ENCODE assay signal across 20 cellular contexts in genomic region chr6:397604-398003, GRCh38. TPM values are rescaled to one million over a fixed set of nuclear protein-coding genes. Genes with fewer than 3 reads are reported as not detected.
DNase-seq lines count a peak whose midpoint lies in the region; ATAC-seq, FAIRE-seq and TF ChIP-seq lines count a peak whose summit lies in the region.
"Had no signal": no experiment of that assay in that cellular context is flagged by ENCODE, and none has a peak within 500 bp of the region (broad histone marks: within the 10 kb centered on the region; RNA-seq: fewer than 3 reads in every experiment).

No MANE protein-coding gene starts in this region.

- peak; percentile 36 for FAIRE-seq in GM12892 (lab: Jason Lieb, UNC)

- H3K4me3 Mint-ChIP-seq in activated T-cell treated with anti-CD3 and anti-CD28 coated beads, Interleukin-2, amount 50 U/mL, for 24 hours = peak overlapping the region; percentile 77
- H3K4me3 Mint-ChIP-seq in activated CD8-positive, alpha-beta T cell treated with anti-CD3 and anti-CD28 coated beads, Interleukin-2, amount 10 ng/mL, durations not matched to agents 7 days and 5 days = no peak overlapping the region
- H3K4me3 Mint-ChIP-seq in nephron progenitor cell = no peak overlapping the region
- H3K4me3 Mint-ChIP-seq: naive thymus-derived CD8-positive, alpha-beta T cell had no signal

- no peaks in the 10 kb centered on the region for H3K9me3 Mint-ChIP-seq in activated T-cell treated with anti-CD3 and anti-CD28 coated beads, Interleukin-2, amount 50 U/mL, for 24 hours
- no peaks in the 10 kb centered on the region for H3K9me3 Mint-ChIP-seq in activated CD8-positive, alpha-beta T cell treated with anti-CD3 and anti-CD28 coated beads, Interleukin-2, amount 10 ng/mL, durations not matched to agents 7 days and 5 days (ENCODE audit: insufficient read depth)
- no peaks in the 10 kb centered on the region for H3K9me3 Mint-ChIP-seq in nephron progenitor cell
- H3K9me3 Mint-ChIP-seq: naive thymus-derived CD8-positive, alpha-beta T cell had no signal

- peak overlapping the region; percentile 92 for H3K27ac Mint-ChIP-seq in activated T-cell treated with anti-CD3 and anti-CD28 coated beads, Interleukin-2, amount 50 U/mL, for 24 hours
- H3K27ac Mint-ChIP-seq in activated CD8-positive, alpha-beta T cell treated with anti-CD3 and anti-CD28 coated beads, Interleukin-2, amount 10 ng/mL, durations not matched to agents 7 days and 5 days = peak overlapping the region; percentile 45
- H3K27ac Mint-ChIP-seq in nephron progenitor cell = no peak overlapping the region
- H3K27ac Mint-ChIP-seq: naive thymus-derived CD8-positive, alpha-beta T cell had no signal

- peaks cover 55% of the 10 kb centered on the region for H3K27me3 ChIP-seq in osteoblast (ENCODE audit: insufficient read depth, low read length)

- no peak overlapping the region for H3K27ac ChIP-seq in osteoblast (ENCODE audit: low read depth, low read length)
- H3K27ac ChIP-seq: HL-60, spleen, tibial artery, VCaP had no signal

- H3K4me1 Mint-ChIP-seq in activated T-cell treated with anti-CD3 and anti-CD28 coated beads, Interleukin-2, amount 50 U/mL, for 24 hours (ENCODE audit: low read depth) = peaks cover 74% of the 10 kb centered on the region
- H3K4me1 Mint-ChIP-seq in activated CD8-positive, alpha-beta T cell treated with anti-CD3 and anti-CD28 coated beads, Interleukin-2, amount 10 ng/mL, durations not matched to agents 7 days and 5 days (ENCODE audit: low read depth) = peaks cover 77% of the 10 kb centered on the region
- peaks cover 8% of the 10 kb centered on the region for H3K4me1 Mint-ChIP-seq in nephron progenitor cell

- no peak for DNase-seq in activated T-cell treated with anti-CD3 and anti-CD28 coated beads, Interleukin-2, amount 50 U/mL, for 24 hours
- DNase-seq in activated T-cell treated with anti-CD3 and anti-CD28 coated beads for 4 hours (no peak), GM12892 (ENCODE audit: insufficient read length) (no peak), osteoblast (ENCODE audit: insufficient read length, low spot score, missing footprints) (peak; percentile 39), nephron progenitor cell (no peak), MV-4-11 (lab: John Stamatoyannopoulos, UW) (no peak)
- DNase-seq in activated CD8-positive, alpha-beta T cell treated with anti-CD3 and anti-CD28 coated beads, Interleukin-2, amount 10 ng/mL, durations not matched to agents 7 days and 5 days = no peak
- DNase-seq: amniotic stem cell; central memory CD4-positive, alpha-beta T cell; foreskin melanocyte; HCEC 1CT; mammary epithelial cell; naive thymus-derived CD8-positive, alpha-beta T cell; NCI-H2081; NCI-H510A treated with DMSO at 0.1 percent for 48 hours; spleen; tibial artery had no signal

- H3K27me3 Mint-ChIP-seq in activated T-cell treated with anti-CD3 and anti-CD28 coated beads, Interleukin-2, amount 50 U/mL, for 24 hours = no peaks in the 10 kb centered on the region
- no peaks in the 10 kb centered on the region for H3K27me3 Mint-ChIP-seq in activated CD8-positive, alpha-beta T cell treated with anti-CD3 and anti-CD28 coated beads, Interleukin-2, amount 10 ng/mL, durations not matched to agents 7 days and 5 days (ENCODE audit: low read depth)
- H3K27me3 Mint-ChIP-seq in nephron progenitor cell (ENCODE audit: low read depth, poor library complexity) = peaks cover 76% of the 10 kb centered on the region

- no peak overlapping the region for H2AFZ ChIP-seq in osteoblast (ENCODE audit: low read length)

- peaks cover 92% of the 10 kb centered on the region for H3K36me3 Mint-ChIP-seq in activated T-cell treated with anti-CD3 and anti-CD28 coated beads, Interleukin-2, amount 50 U/mL, for 24 hours (ENCODE audit: low read depth)
- H3K36me3 Mint-ChIP-seq in activated CD8-positive, alpha-beta T cell treated with anti-CD3 and anti-CD28 coated beads, Interleukin-2, amount 10 ng/mL, durations not matched to agents 7 days and 5 days (ENCODE audit: low read depth) = peaks cover 86% of the 10 kb centered on the region
- H3K36me3 Mint-ChIP-seq in nephron progenitor cell (ENCODE audit: low read depth) = no peaks in the 10 kb centered on the region

- POLR2A ChIA-PET in activated CD8-positive, alpha-beta T cell treated with anti-CD3 and anti-CD28 coated beads, Interleukin-2, amount 10 ng/mL, durations not matched to agents 7 days and 5 days (lab: Charles Lee) = interaction anchor here (0.7 to 10.4 kb wide), 11 partner anchors 9 to 217 kb away, joined by 3 to 231 read pairs (median 4); no protein-coding TSS in a partner anchor

- TF ChIP-seq CTCF in osteoblast (IDR thresholded peaks at IDR 0.05; ENCODE audit: extremely low read depth, low read depth, low read length) = no peak
- no peak for TF ChIP-seq CTCF in nephron progenitor cell (IDR thresholded peaks at IDR 0.05)

- peak; percentile 3; the same call in 1 of the 2 replicates for TF ChIP-seq POLR2A in GM12892 (IDR thresholded peaks at IDR 0.05; ENCODE audit: low read depth, low read length)

- no peak overlapping the region for H3K4me2 ChIP-seq in osteoblast (ENCODE audit: insufficient read depth, low read length)

- H3K9me3 ChIP-seq in osteoblast (ENCODE audit: low read depth, low read length) = no peaks in the 10 kb centered on the region
- H3K9me3 ChIP-seq: spleen, tibial artery had no signal

- CTCF ChIA-PET in activated CD8-positive, alpha-beta T cell treated with anti-CD3 and anti-CD28 coated beads, Interleukin-2, amount 10 ng/mL, durations not matched to agents 7 days and 5 days (lab: Charles Lee) = interaction anchor here (0.9 to 4.1 kb wide), 7 partner anchors 8 to 209 kb away, joined by 3 to 21 read pairs (median 4); no protein-coding TSS in a partner anchor

- H3K4me1 ChIP-seq in osteoblast (ENCODE audit: insufficient read depth, low read length) = no peaks in the 10 kb centered on the region

- H3K79me2 ChIP-seq in osteoblast (ENCODE audit: insufficient read depth, low read length) = no peaks in the 10 kb centered on the region

- H4K20me1 ChIP-seq in osteoblast (ENCODE audit: insufficient read depth, low read length) = no peaks in the 10 kb centered on the region

- ATAC-seq in activated CD8-positive, alpha-beta T cell treated with anti-CD3 and anti-CD28 coated beads, Interleukin-2, amount 10 ng/mL, durations not matched to agents 7 days and 5 days = no peak
- no peak for ATAC-seq in GM18873 (IDR thresholded peaks at IDR 0.05; ENCODE audit: low FRiP score, unreplicated experiment)
- ATAC-seq: naive thymus-derived CD8-positive, alpha-beta T cell had no signal

- H3K36me3 ChIP-seq in osteoblast (ENCODE audit: insufficient read depth, low read length) = no peaks in the 10 kb centered on the region
- H3K36me3 ChIP-seq: tibial artery had no signal

- no peak overlapping the region for H3K4me3 ChIP-seq in osteoblast (ENCODE audit: insufficient read depth, low read length)
- H3K4me3 ChIP-seq: spleen, tibial artery had no signal

RNA-seq across cellular contexts. Expression of gene IRF4, which starts 6.1 kb away (rescaled TPM):
- polyA plus RNA-seq in GM12892 (2012; ENCODE audit: missing spikeins) = 248 TPM
- 10 to 100 TPM; 91.2 to 95.2 TPM for total RNA-seq in activated CD8-positive, alpha-beta T cell treated with anti-CD3 and anti-CD28 coated beads, Interleukin-2, amount 10 ng/mL, durations not matched to agents 7 days and 5 days
- total RNA-seq in osteoblast = under 0.01 TPM in 2 replicates
- total RNA-seq: mammary epithelial cell had no signal

Comparison
In these comparisons a context has a peak if more than half of its experiments do, and no peak if none do; other contexts are left out.
1. RNA of gene IRF4, which starts 6.1 kb away (total RNA-seq): 91.2 to 95.2 TPM in activated CD8-positive, alpha-beta T cell treated with anti-CD3 and anti-CD28 coated beads, Interleukin-2, amount 10 ng/mL, durations not matched to agents 7 days and 5 days; under 0.01 TPM in osteoblast; every median in the first group is over 10 times any median in the second.